Comparison of ENCODE assay signal across 17 cellular contexts in genomic region chr17:58789160-58789559, GRCh38. TPM values are rescaled to one million over a fixed set of nuclear protein-coding genes. Genes with fewer than 3 reads are reported as not detected.
DNase-seq lines count a peak whose midpoint lies in the region; ATAC-seq and TF ChIP-seq lines count a peak whose summit lies in the region.
"Had no signal": no experiment of that assay in that cellular context is flagged by ENCODE, and none has a peak within 500 bp of the region (broad histone marks: within the 10 kb centered on the region; RNA-seq: fewer than 3 reads in every experiment).

No MANE protein-coding gene starts in this region.

- ATAC-seq in activated CD8-positive, alpha-beta T cell treated with anti-CD3 and anti-CD28 coated beads for 36 hours, result peak; percentile 75
- no peak for ATAC-seq in activated CD8-positive, alpha-beta T cell treated with anti-CD3 and anti-CD28 coated beads, Interleukin-2, amount 10 ng/mL, durations not matched to agents 7 days and 5 days
- peak; percentile 77 for ATAC-seq in activated naive CD8-positive, alpha-beta T cell treated with anti-CD3 and anti-CD28 coated beads, Interleukin-2, amount 50 U/mL, for 24 hours
- ATAC-seq: CD8-positive, alpha-beta T cell had no signal

- peaks cover 2% of the 10 kb centered on the region for H3K27me3 Mint-ChIP-seq in activated CD8-positive, alpha-beta T cell treated with anti-CD3 and anti-CD28 coated beads for 36 hours
- H3K27me3 Mint-ChIP-seq in activated CD8-positive, alpha-beta T cell treated with anti-CD3 and anti-CD28 coated beads, Interleukin-2, amount 10 ng/mL, durations not matched to agents 7 days and 5 days (ENCODE audit: low read depth), result peaks cover 5% of the 10 kb centered on the region
- H3K27me3 Mint-ChIP-seq in activated naive CD8-positive, alpha-beta T cell treated with anti-CD3 and anti-CD28 coated beads, Interleukin-2, amount 50 U/mL, for 24 hours, result peaks cover 2% of the 10 kb centered on the region
- H3K27me3 Mint-ChIP-seq in stimulated activated naive CD8-positive, alpha-beta T cell treated with anti-CD3 and anti-CD28 coated beads, Interleukin-15, Interleukin-2, amounts not matched to agents 100 ng/mL and 50 ng/mL, for 24 hours, result peaks cover 4% of the 10 kb centered on the region

- H3K4me3 Mint-ChIP-seq in activated CD8-positive, alpha-beta T cell treated with anti-CD3 and anti-CD28 coated beads for 36 hours, result no peak overlapping the region
- H3K4me3 Mint-ChIP-seq in activated CD8-positive, alpha-beta T cell treated with anti-CD3 and anti-CD28 coated beads, Interleukin-2, amount 10 ng/mL, durations not matched to agents 7 days and 5 days, result no peak overlapping the region
- no peak overlapping the region for H3K4me3 Mint-ChIP-seq in activated naive CD8-positive, alpha-beta T cell treated with anti-CD3 and anti-CD28 coated beads, Interleukin-2, amount 50 U/mL, for 24 hours
- H3K4me3 Mint-ChIP-seq in stimulated activated naive CD8-positive, alpha-beta T cell treated with anti-CD3 and anti-CD28 coated beads, Interleukin-15, Interleukin-2, amounts not matched to agents 100 ng/mL and 50 ng/mL, for 24 hours, result no peak overlapping the region
- H3K4me3 Mint-ChIP-seq: CD8-positive, alpha-beta T cell had no signal

- H3K9ac ChIP-seq in colonic mucosa (ENCODE audit: low read depth in 2 of 2, low read length in 2 of 2), result no peak overlapping the region
- H3K9ac ChIP-seq: BLaER1 treated with 17β-estradiol and CSF1 and Interleukin-3, amounts not matched to agents 10 nM and 100 nM; GM23248; KMS-11 had no signal

- no peak overlapping the region for H3K27ac ChIP-seq in colonic mucosa
- H3K27ac ChIP-seq: BLaER1 treated with 17β-estradiol and CSF1 and Interleukin-3, amounts not matched to agents 10 nM and 100 nM; GM23248; KMS-11 had no signal

- peak overlapping the region; percentile 13 for H3K27ac Mint-ChIP-seq in activated CD8-positive, alpha-beta T cell treated with anti-CD3 and anti-CD28 coated beads for 36 hours
- H3K27ac Mint-ChIP-seq in activated CD8-positive, alpha-beta T cell treated with anti-CD3 and anti-CD28 coated beads, Interleukin-2, amount 10 ng/mL, durations not matched to agents 7 days and 5 days, result no peak overlapping the region
- peak overlapping the region; percentile 2 for H3K27ac Mint-ChIP-seq in activated naive CD8-positive, alpha-beta T cell treated with anti-CD3 and anti-CD28 coated beads, Interleukin-2, amount 50 U/mL, for 24 hours
- H3K27ac Mint-ChIP-seq in stimulated activated naive CD8-positive, alpha-beta T cell treated with anti-CD3 and anti-CD28 coated beads, Interleukin-15, Interleukin-2, amounts not matched to agents 100 ng/mL and 50 ng/mL, for 24 hours, result peak overlapping the region; percentile 2
- H3K27ac Mint-ChIP-seq: CD8-positive, alpha-beta T cell had no signal

- no peaks in the 10 kb centered on the region for H3K9me3 Mint-ChIP-seq in activated CD8-positive, alpha-beta T cell treated with anti-CD3 and anti-CD28 coated beads for 36 hours
- no peaks in the 10 kb centered on the region for H3K9me3 Mint-ChIP-seq in activated CD8-positive, alpha-beta T cell treated with anti-CD3 and anti-CD28 coated beads, Interleukin-2, amount 10 ng/mL, durations not matched to agents 7 days and 5 days (ENCODE audit: insufficient read depth)
- H3K9me3 Mint-ChIP-seq in activated naive CD8-positive, alpha-beta T cell treated with anti-CD3 and anti-CD28 coated beads, Interleukin-2, amount 50 U/mL, for 24 hours, result no peaks in the 10 kb centered on the region
- no peaks in the 10 kb centered on the region for H3K9me3 Mint-ChIP-seq in stimulated activated naive CD8-positive, alpha-beta T cell treated with anti-CD3 and anti-CD28 coated beads, Interleukin-15, Interleukin-2, amounts not matched to agents 100 ng/mL and 50 ng/mL, for 24 hours
- H3K9me3 Mint-ChIP-seq: CD8-positive, alpha-beta T cell had no signal

- CTCF ChIA-PET in activated CD8-positive, alpha-beta T cell treated with anti-CD3 and anti-CD28 coated beads for 36 hours (lab: Charles Lee), result interaction anchor here (0.8 kb wide), 1 partner anchor 14 kb away, joined by 5 read pairs; no protein-coding TSS in a partner anchor
- CTCF ChIA-PET in activated CD8-positive, alpha-beta T cell treated with anti-CD3 and anti-CD28 coated beads, Interleukin-2, amount 10 ng/mL, durations not matched to agents 7 days and 5 days (lab: Charles Lee), result no interaction called here

- intact Hi-C loops in activated CD8-positive, alpha-beta T cell treated with anti-CD3 and anti-CD28 coated beads for 36 hours (cut with micrococcal nuclease), result no loop called here
- intact Hi-C loops in colonic mucosa (cut with DNase I), result no loop called here

- no peaks in the 10 kb centered on the region for H3K27me3 ChIP-seq in colonic mucosa
- H3K27me3 ChIP-seq: BLaER1 treated with 17β-estradiol and CSF1 and Interleukin-3, amounts not matched to agents 10 nM and 100 nM had no signal

- H3K4me1 ChIP-seq in colonic mucosa, result no peaks in the 10 kb centered on the region

- no peaks in the 10 kb centered on the region for H3K36me3 ChIP-seq in colonic mucosa
- H3K36me3 ChIP-seq: BLaER1 treated with 17β-estradiol and CSF1 and Interleukin-3, amounts not matched to agents 10 nM and 100 nM; HAP-1 had no signal

- no peaks in the 10 kb centered on the region for H3K36me3 Mint-ChIP-seq in activated CD8-positive, alpha-beta T cell treated with anti-CD3 and anti-CD28 coated beads for 36 hours (ENCODE audit: low read depth)
- H3K36me3 Mint-ChIP-seq in activated CD8-positive, alpha-beta T cell treated with anti-CD3 and anti-CD28 coated beads, Interleukin-2, amount 10 ng/mL, durations not matched to agents 7 days and 5 days (ENCODE audit: low read depth), result no peaks in the 10 kb centered on the region
- H3K36me3 Mint-ChIP-seq in activated naive CD8-positive, alpha-beta T cell treated with anti-CD3 and anti-CD28 coated beads, Interleukin-2, amount 50 U/mL, for 24 hours (ENCODE audit: low read depth), result no peaks in the 10 kb centered on the region
- H3K36me3 Mint-ChIP-seq in stimulated activated naive CD8-positive, alpha-beta T cell treated with anti-CD3 and anti-CD28 coated beads, Interleukin-15, Interleukin-2, amounts not matched to agents 100 ng/mL and 50 ng/mL, for 24 hours (ENCODE audit: low read depth), result no peaks in the 10 kb centered on the region
- H3K36me3 Mint-ChIP-seq: CD8-positive, alpha-beta T cell had no signal

- no peak for TF ChIP-seq CTCF in activated CD8-positive, alpha-beta T cell treated with anti-CD3 and anti-CD28 coated beads for 36 hours (IDR thresholded peaks at IDR 0.05)
- no peak for TF ChIP-seq CTCF in colonic mucosa (IDR thresholded peaks at IDR 0.05)

- H3K4me3 ChIP-seq in colonic mucosa, result no peak overlapping the region
- H3K4me3 ChIP-seq: BLaER1 treated with 17β-estradiol and CSF1 and Interleukin-3, amounts not matched to agents 10 nM and 100 nM; GM23248; HAP-1 had no signal

- no peaks in the 10 kb centered on the region for H3K9me3 ChIP-seq in colonic mucosa
- H3K9me3 ChIP-seq: BLaER1 treated with 17β-estradiol and CSF1 and Interleukin-3, amounts not matched to agents 10 nM and 100 nM; HAP-1 had no signal

- DNase-seq in activated CD8-positive, alpha-beta T cell treated with anti-CD3 and anti-CD28 coated beads for 36 hours, result peak; percentile 23
- no peak for DNase-seq in activated CD8-positive, alpha-beta T cell treated with anti-CD3 and anti-CD28 coated beads, Interleukin-2, amount 10 ng/mL, durations not matched to agents 7 days and 5 days
- DNase-seq in stimulated activated CD4-positive, alpha-beta T cell treated with anti-CD3 and anti-CD28 coated beads, Interleukin-12 subunit alpha, Interleukin-12 subunit beta, amount 100 ng/mL, for 48 hours (ENCODE audit: low read depth in 2 of 3, low spot score in 1 of 3), result peak; percentile 1 to 5 (median 2)
- DNase-seq in stimulated activated CD4-positive, alpha-beta T cell treated with anti-CD3 and anti-CD28 coated beads, Interleukin-12 subunit alpha, Interleukin-12 subunit beta, amount 100 ng/mL, for 4 hours, result no peak
- no peak for DNase-seq in activated naive CD8-positive, alpha-beta T cell treated with anti-CD3 and anti-CD28 coated beads, Interleukin-2, amount 50 U/mL, for 24 hours
- DNase-seq in colonic mucosa, result no peak
- DNase-seq: Calu3; CD8-positive, alpha-beta T cell; GM23248; NCI-H1417 treated with DMSO at 0.1 percent for 48 hours; NCI-H187 treated with DMSO at 0.1 percent for 48 hours; NCI-H226 had no signal

- POLR2A ChIA-PET in activated CD8-positive, alpha-beta T cell treated with anti-CD3 and anti-CD28 coated beads for 36 hours (lab: Charles Lee), result interaction anchor here (0.6 kb wide), 1 partner anchor 505 kb away, joined by 3 read pairs; no protein-coding TSS in a partner anchor
- POLR2A ChIA-PET in activated CD8-positive, alpha-beta T cell treated with anti-CD3 and anti-CD28 coated beads, Interleukin-2, amount 10 ng/mL, durations not matched to agents 7 days and 5 days (lab: Charles Lee), result no interaction called here

- H3K4me1 Mint-ChIP-seq in activated CD8-positive, alpha-beta T cell treated with anti-CD3 and anti-CD28 coated beads for 36 hours (ENCODE audit: low read depth), result peaks cover 9% of the 10 kb centered on the region
- no peaks in the 10 kb centered on the region for H3K4me1 Mint-ChIP-seq in activated CD8-positive, alpha-beta T cell treated with anti-CD3 and anti-CD28 coated beads, Interleukin-2, amount 10 ng/mL, durations not matched to agents 7 days and 5 days (ENCODE audit: low read depth)
- peaks cover 10% of the 10 kb centered on the region for H3K4me1 Mint-ChIP-seq in activated naive CD8-positive, alpha-beta T cell treated with anti-CD3 and anti-CD28 coated beads, Interleukin-2, amount 50 U/mL, for 24 hours
- peaks cover 12% of the 10 kb centered on the region for H3K4me1 Mint-ChIP-seq in stimulated activated naive CD8-positive, alpha-beta T cell treated with anti-CD3 and anti-CD28 coated beads, Interleukin-15, Interleukin-2, amounts not matched to agents 100 ng/mL and 50 ng/mL, for 24 hours (ENCODE audit: low read depth)

RNA-seq across cellular contexts. Expression of gene PPM1E, which starts 33.5 kb away (rescaled TPM):
- under 1 TPM in 1 of 2 experiments, not detected in 1; 0.07 TPM for total RNA-seq in activated CD8-positive, alpha-beta T cell treated with anti-CD3 and anti-CD28 coated beads for 36 hours
- not detected for total RNA-seq in activated CD8-positive, alpha-beta T cell treated with anti-CD3 and anti-CD28 coated beads, Interleukin-2, amount 10 ng/mL, durations not matched to agents 7 days and 5 days
- total RNA-seq in colonic mucosa, result under 1 TPM; 0.05 to 0.32 TPM
- total RNA-seq: CD8-positive, alpha-beta T cell; GM23248; HT-29 had no signal

Comparison
In these comparisons a context has a peak if more than half of its experiments do, and no peak if none do; other contexts are left out.
1. DNase-seq: peak in activated CD8-positive, alpha-beta T cell treated with anti-CD3 and anti-CD28 coated beads for 36 hours (single experiment) and stimulated activated CD4-positive, alpha-beta T cell treated with anti-CD3 and anti-CD28 coated beads, Interleukin-12 subunit alpha, Interleukin-12 subunit beta, amount 100 ng/mL, for 48 hours (3 of 3); none in activated CD8-positive, alpha-beta T cell treated with anti-CD3 and anti-CD28 coated beads, Interleukin-2, amount 10 ng/mL, durations not matched to agents 7 days and 5 days (single experiment), stimulated activated CD4-positive, alpha-beta T cell treated with anti-CD3 and anti-CD28 coated beads, Interleukin-12 subunit alpha, Interleukin-12 subunit beta, amount 100 ng/mL, for 4 hours (single experiment), activated naive CD8-positive, alpha-beta T cell treated with anti-CD3 and anti-CD28 coated beads, Interleukin-2, amount 50 U/mL, for 24 hours (single experiment) and colonic mucosa (single experiment).